ENCODE assay signal across 13 cellular contexts in the genomic region with DNA sequence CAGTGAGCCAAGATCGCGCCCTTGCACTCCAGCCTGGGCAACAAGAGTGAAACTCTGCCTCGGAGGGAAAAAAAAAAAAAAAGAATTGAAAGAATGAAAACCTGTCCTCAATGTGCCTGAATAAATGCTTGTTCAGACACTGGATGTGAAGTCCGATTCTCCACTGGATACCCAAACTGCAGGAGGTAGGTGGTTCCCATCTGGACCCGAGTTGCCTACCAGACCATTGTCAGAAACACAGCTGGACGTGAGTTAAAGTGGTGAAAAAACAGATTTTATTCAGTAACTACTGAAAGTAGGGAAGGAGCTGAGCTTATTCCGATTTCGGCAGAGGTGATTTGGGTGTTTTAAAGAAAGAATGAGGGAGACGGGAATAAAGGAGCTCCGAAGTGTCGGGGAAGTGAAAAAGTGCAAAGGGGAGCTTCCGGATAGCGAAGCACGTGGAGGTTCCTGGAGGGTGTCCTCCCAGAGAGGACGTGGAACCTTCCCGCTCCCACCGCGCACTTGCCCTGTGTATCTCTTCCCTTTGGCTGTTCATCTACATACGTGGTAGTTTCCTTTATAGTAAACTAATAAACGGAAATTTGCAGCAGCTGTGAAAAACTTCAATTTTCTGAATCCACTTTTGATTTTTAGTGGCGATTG.
"Had no signal": no experiment of that assay in that cellular context is flagged by ENCODE, and none has a peak within 500 bp of the region (broad histone marks: within the 10 kb centered on the region; RNA-seq: fewer than 3 reads in every experiment).

No MANE protein-coding gene starts in this region.

- H3K27ac Mint-ChIP-seq: activated CD8-positive, alpha-beta T cell treated with anti-CD3 and anti-CD28 coated beads, Interleukin-2, amount 10 ng/mL, durations not matched to agents 7 days and 5 days; effector memory CD8-positive, alpha-beta T cell; stimulated activated memory B cell treated with anti-CD40 and anti-IgM and Interleukin-4, amounts not matched to agents 10 μg/mL and 1 μg/mL and 100 μg/mL, for 72 hours had no signal

- H3K27ac ChIP-seq: left lung, neutrophil, tibial nerve, uterus had no signal

- H3K36me3 ChIP-seq: left lung, neutrophil, tibial nerve, uterus had no signal

- H3K4me3 ChIP-seq: left lung, tibial nerve, uterus had no signal

- DNase-seq: activated CD4-positive, CD25-positive, alpha-beta regulatory T cell treated with anti-CD3 and anti-CD28 coated beads, Interleukin-2, amount 50 U/mL, for 72 hours; activated CD8-positive, alpha-beta T cell treated with anti-CD3 and anti-CD28 coated beads, Interleukin-2, amount 10 ng/mL, durations not matched to agents 7 days and 5 days; activated naive CD4-positive, alpha-beta T cell; dermis blood vessel endothelial cell; effector memory CD8-positive, alpha-beta T cell; left lung; mammary epithelial cell; substantia nigra; T-helper 9 cell; uterus had no signal

- ATAC-seq: activated CD8-positive, alpha-beta T cell treated with anti-CD3 and anti-CD28 coated beads, Interleukin-2, amount 10 ng/mL, durations not matched to agents 7 days and 5 days; effector memory CD8-positive, alpha-beta T cell; left lung; stimulated activated memory B cell treated with anti-CD40 and anti-IgM and Interleukin-4, amounts not matched to agents 10 μg/mL and 1 μg/mL and 100 μg/mL, for 72 hours had no signal

- H3K4me1 ChIP-seq: left lung, uterus had no signal

- H3K9me3 ChIP-seq: left lung, neutrophil, tibial nerve, uterus had no signal

- H3K4me3 Mint-ChIP-seq: activated CD8-positive, alpha-beta T cell treated with anti-CD3 and anti-CD28 coated beads, Interleukin-2, amount 10 ng/mL, durations not matched to agents 7 days and 5 days; effector memory CD8-positive, alpha-beta T cell; stimulated activated memory B cell treated with anti-CD40 and anti-IgM and Interleukin-4, amounts not matched to agents 10 μg/mL and 1 μg/mL and 100 μg/mL, for 72 hours had no signal

- H3K9me3 Mint-ChIP-seq: effector memory CD8-positive, alpha-beta T cell; stimulated activated memory B cell treated with anti-CD40 and anti-IgM and Interleukin-4, amounts not matched to agents 10 μg/mL and 1 μg/mL and 100 μg/mL, for 72 hours had no signal

- H3K36me3 Mint-ChIP-seq: stimulated activated memory B cell treated with anti-CD40 and anti-IgM and Interleukin-4, amounts not matched to agents 10 μg/mL and 1 μg/mL and 100 μg/mL, for 72 hours had no signal
